Comparison of ENCODE assay signal across 14 cellular contexts in the genomic region with DNA sequence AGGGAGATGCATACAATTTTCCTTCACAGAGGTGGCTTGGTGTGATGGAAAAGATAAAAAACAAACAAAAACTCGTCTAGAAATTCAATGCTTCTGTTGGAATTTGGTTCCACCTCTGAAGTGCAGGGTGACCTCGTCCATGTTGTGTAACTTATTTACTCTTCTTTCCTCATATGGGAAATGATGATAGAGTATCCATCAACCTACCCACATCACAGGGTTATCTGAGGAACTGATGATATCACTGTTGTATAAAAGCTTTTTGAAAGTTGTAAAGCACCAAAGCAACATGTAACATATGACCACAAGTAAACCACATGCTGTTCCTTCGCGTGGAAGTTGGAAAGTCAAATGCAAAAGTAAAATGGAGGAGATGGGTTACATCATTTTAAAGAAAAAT.
DNase-seq lines count a peak whose midpoint lies in the region; ATAC-seq and TF ChIP-seq lines count a peak whose summit lies in the region.
"Had no signal": no experiment of that assay in that cellular context is flagged by ENCODE, and none has a peak within 500 bp of the region (broad histone marks: within the 10 kb centered on the region; RNA-seq: fewer than 3 reads in every experiment).

No MANE protein-coding gene starts in this region.

- H3K27me3 ChIP-seq in CD4-positive, alpha-beta memory T cell (ENCODE audit: insufficient read depth, low read length) = no peaks in the 10 kb centered on the region
- H3K27me3 ChIP-seq in stomach = no peaks in the 10 kb centered on the region
- H3K27me3 ChIP-seq: cardiac muscle cell had no signal

- no peaks in the 10 kb centered on the region for H3K36me3 Mint-ChIP-seq in CD4-positive, alpha-beta memory T cell
- H3K36me3 Mint-ChIP-seq in activated T-helper 2 cell treated with anti-CD3 and anti-CD28 coated beads, Interferon-gamma antibody, Interleukin-2, Interleukin-4, amounts not matched to agents 10 μg/mL and 5 μg/mL and 100 μg/mL, durations not matched to agents 14 hours and 24 hours and 36 hours (ENCODE audit: low read depth) = peaks cover 56% of the 10 kb centered on the region

- intact Hi-C loops in CD4-positive, alpha-beta memory T cell (cut with micrococcal nuclease) = no loop called here
- intact Hi-C loops in activated T-helper 2 cell treated with anti-CD3 and anti-CD28 coated beads, Interferon-gamma antibody, Interleukin-2, Interleukin-4, amounts not matched to agents 10 μg/mL and 5 μg/mL and 100 μg/mL, durations not matched to agents 14 hours and 24 hours and 36 hours (cut with micrococcal nuclease) = loop anchor here (5.0 to 10.0 kb wide), 2 partner anchors 37 to 245 kb away; no protein-coding TSS in a partner anchor
- intact Hi-C loops in stomach (cut with DNase I; ENCODE audit: low total_unique reads) = no loop called here

- H3K36me3 ChIP-seq in CD4-positive, alpha-beta memory T cell (ENCODE audit: insufficient read depth, low read length) = no peaks in the 10 kb centered on the region
- no peaks in the 10 kb centered on the region for H3K36me3 ChIP-seq in stomach
- H3K36me3 ChIP-seq: cardiac muscle cell had no signal

- no peak overlapping the region for H3K27ac ChIP-seq in CD4-positive, alpha-beta memory T cell (ENCODE audit: low read depth, low read length)
- no peak overlapping the region for H3K27ac ChIP-seq in stomach

- H3K4me3 Mint-ChIP-seq in CD4-positive, alpha-beta memory T cell = no peak overlapping the region
- H3K4me3 Mint-ChIP-seq in activated T-helper 2 cell treated with anti-CD3 and anti-CD28 coated beads, Interferon-gamma antibody, Interleukin-2, Interleukin-4, amounts not matched to agents 10 μg/mL and 5 μg/mL and 100 μg/mL, durations not matched to agents 14 hours and 24 hours and 36 hours (ENCODE audit: low read depth) = no peak overlapping the region
- H3K4me3 Mint-ChIP-seq: activated CD8-positive, alpha-beta memory T cell treated with anti-CD3 and anti-CD28 coated beads, Interleukin-2, amount 10 ng/mL, durations not matched to agents 7 days and 5 days; IgD-negative memory B cell had no signal

- peak; percentile 81 for ATAC-seq in left lobe of liver
- no peak for ATAC-seq in GM19035 (IDR thresholded peaks at IDR 0.05; ENCODE audit: unreplicated experiment)
- no peak for ATAC-seq in GM18868 (IDR thresholded peaks at IDR 0.05; ENCODE audit: unreplicated experiment)
- ATAC-seq: activated CD8-positive, alpha-beta memory T cell treated with anti-CD3 and anti-CD28 coated beads, Interleukin-2, amount 10 ng/mL, durations not matched to agents 7 days and 5 days had no signal

- H3K4me3 ChIP-seq in CD4-positive, alpha-beta memory T cell (ENCODE audit: low read length in 2 of 2) = no peak overlapping the region
- no peak overlapping the region for H3K4me3 ChIP-seq in stomach
- H3K4me3 ChIP-seq: cardiac muscle cell had no signal

- peaks cover 0 to 1% of the 10 kb centered on the region in 2 donors for H3K27me3 Mint-ChIP-seq in CD4-positive, alpha-beta memory T cell
- no peaks in the 10 kb centered on the region for H3K27me3 Mint-ChIP-seq in activated T-helper 2 cell treated with anti-CD3 and anti-CD28 coated beads, Interferon-gamma antibody, Interleukin-2, Interleukin-4, amounts not matched to agents 10 μg/mL and 5 μg/mL and 100 μg/mL, durations not matched to agents 14 hours and 24 hours and 36 hours (ENCODE audit: low read depth)
- H3K27me3 Mint-ChIP-seq: progenitor cell of endocrine pancreas had no signal

- 50 to 56% (median 53%) methylated on average over 4 of the region's 4 CpGs for WGBS in stomach, 5 donors

- H3K9me3 Mint-ChIP-seq in CD4-positive, alpha-beta memory T cell = peaks cover 0 to 2% (median 0%) of the 10 kb centered on the region in 8 donors
- no peaks in the 10 kb centered on the region for H3K9me3 Mint-ChIP-seq in activated T-helper 2 cell treated with anti-CD3 and anti-CD28 coated beads, Interferon-gamma antibody, Interleukin-2, Interleukin-4, amounts not matched to agents 10 μg/mL and 5 μg/mL and 100 μg/mL, durations not matched to agents 14 hours and 24 hours and 36 hours

- no peak for TF ChIP-seq POLR2A in stomach (IDR thresholded peaks at IDR 0.05)

- POLR2A ChIA-PET in CD4-positive, alpha-beta memory T cell (lab: Charles Lee; ENCODE audit: partially characterized antibody) = no interaction called here

- H3K4me1 Mint-ChIP-seq in CD4-positive, alpha-beta memory T cell = peaks cover 15 to 34% (median 22%) of the 10 kb centered on the region in 4 donors
- peaks cover 53% of the 10 kb centered on the region for H3K4me1 Mint-ChIP-seq in activated T-helper 2 cell treated with anti-CD3 and anti-CD28 coated beads, Interferon-gamma antibody, Interleukin-2, Interleukin-4, amounts not matched to agents 10 μg/mL and 5 μg/mL and 100 μg/mL, durations not matched to agents 14 hours and 24 hours and 36 hours (ENCODE audit: low read depth)

- peak; percentile 48 to 71 (median 62) for DNase-seq in CD4-positive, alpha-beta memory T cell
- DNase-seq in HuH-7.5 (ENCODE audit: low spot score) (peak; percentile 34), left lobe of liver (ENCODE audit: low spot score) (no peak), activated gamma-delta T cell (lab: John Stamatoyannopoulos, UW) (no peak), stomach (no peak)
- no peak for DNase-seq in activated T-helper 2 cell treated with anti-CD3 and anti-CD28 coated beads, Interferon-gamma antibody, Interleukin-2, Interleukin-4, amounts not matched to agents 10 μg/mL and 5 μg/mL and 100 μg/mL, durations not matched to agents 14 hours and 24 hours and 36 hours (ENCODE audit: low spot score)
- DNase-seq: activated CD8-positive, alpha-beta memory T cell treated with anti-CD3 and anti-CD28 coated beads, Interleukin-2, amount 10 ng/mL, durations not matched to agents 7 days and 5 days; foreskin melanocyte; NCI-H524 had no signal

- no peaks in the 10 kb centered on the region for H3K9me3 ChIP-seq in CD4-positive, alpha-beta memory T cell (ENCODE audit: control insufficient read depth in 1 of 2, low read length in 2 of 2)
- H3K9me3 ChIP-seq in stomach = no peaks in the 10 kb centered on the region

- CTCF ChIA-PET in CD4-positive, alpha-beta memory T cell (lab: Charles Lee; ENCODE audit: partially characterized antibody) = no interaction called here

- H3K4me1 ChIP-seq in CD4-positive, alpha-beta memory T cell (ENCODE audit: insufficient read depth, low read length) = peaks cover 18% of the 10 kb centered on the region
- no peaks in the 10 kb centered on the region for H3K4me1 ChIP-seq in stomach

- no peak for TF ChIP-seq EP300 in stomach (IDR thresholded peaks at IDR 0.05)

- no peak for TF ChIP-seq CTCF in stomach (IDR thresholded peaks at IDR 0.05)

- peak overlapping the region; percentile 9 to 82 (median 77) for H3K27ac Mint-ChIP-seq in CD4-positive, alpha-beta memory T cell
- peak overlapping the region; percentile 11 for H3K27ac Mint-ChIP-seq in activated T-helper 2 cell treated with anti-CD3 and anti-CD28 coated beads, Interferon-gamma antibody, Interleukin-2, Interleukin-4, amounts not matched to agents 10 μg/mL and 5 μg/mL and 100 μg/mL, durations not matched to agents 14 hours and 24 hours and 36 hours
- H3K27ac Mint-ChIP-seq: activated CD8-positive, alpha-beta memory T cell treated with anti-CD3 and anti-CD28 coated beads, Interleukin-2, amount 10 ng/mL, durations not matched to agents 7 days and 5 days; IgD-negative memory B cell; progenitor cell of endocrine pancreas had no signal

Comparison
In these comparisons a context has a peak if more than half of its experiments do, and no peak if none do; other contexts are left out.
1. DNase-seq: peak in CD4-positive, alpha-beta memory T cell (5 of 5) and HuH-7.5 (single experiment); none in activated T-helper 2 cell treated with anti-CD3 and anti-CD28 coated beads, Interferon-gamma antibody, Interleukin-2, Interleukin-4, amounts not matched to agents 10 μg/mL and 5 μg/mL and 100 μg/mL, durations not matched to agents 14 hours and 24 hours and 36 hours (single experiment), left lobe of liver (single experiment), activated gamma-delta T cell (single experiment) and stomach (single experiment).